In genomic region chr1:230326971-230327891, GRCh38 we compare ENCODE assay signal across 14 cellular contexts.
DNase-seq lines count a peak whose midpoint lies in the region; ATAC-seq and TF ChIP-seq lines count a peak whose summit lies in the region.
"Had no signal": no experiment of that assay in that cellular context is flagged by ENCODE, and none has a peak within 500 bp of the region (broad histone marks: within the 10 kb centered on the region; RNA-seq: fewer than 3 reads in every experiment).

No MANE protein-coding gene starts in this region.

- intact Hi-C loops in PC-9 (cut with micrococcal nuclease; ENCODE audit: unreplicated experiment): no loop called here
- intact Hi-C loops in spleen (cut with DNase I; ENCODE audit: low total_unique reads): no loop called here

- 65 to 83% (median 76%) methylated on average over 27 to 31 of the region's 31 CpGs for WGBS in spleen, 5 donors

- CTCF ChIA-PET in PC-9 (lab: Charles Lee): no interaction called here

- H3K9me3 Mint-ChIP-seq in activated T-cell treated with anti-CD3 and anti-CD28 coated beads, Interleukin-2, amount 50 U/mL, for 72 hours: no peaks in the 10 kb centered on the region
- no peaks in the 10 kb centered on the region for H3K9me3 Mint-ChIP-seq in mesothelial cell of epicardium
- H3K9me3 Mint-ChIP-seq: dendritic cell treated with granulocyte-macrophage colony-stimulating factor and Interleukin-4, amounts not matched to agents 40 ng/mL and 50 ng/mL, for 4 days had no signal

- H3K9me2 ChIP-seq in PC-9 (ENCODE audit: insufficient read depth): no peaks in the 10 kb centered on the region

- POLR2A ChIA-PET in PC-9 (lab: Charles Lee; ENCODE audit: unreplicated experiment): no interaction called here

- BruUV-seq in PC-9 (replicated peaks; lab: Mats Ljungman, UMichigan): no TSS peak

- H2AFZ ChIP-seq in PC-9: no peak overlapping the region

- no peak for TF ChIP-seq POLR2A in spleen (IDR thresholded peaks at IDR 0.05)

- H3K4me1 ChIP-seq in PC-9 (replicated peaks; ENCODE audit: insufficient read depth) (peaks cover 15% of the 10 kb centered on the region), spleen (peaks cover 0 to 11% (median 0%) of the 10 kb centered on the region in 6 donors)

- DNase-seq in activated T-cell treated with anti-CD3 and anti-CD28 coated beads, Interleukin-2, amount 50 U/mL, for 72 hours: no peak
- DNase-seq in activated T-cell treated with anti-CD3 and anti-CD28 coated beads, Interleukin-2, amount 50 U/mL, for 48 hours: no peak
- DNase-seq in PC-9 (no peak), fibroblast of villous mesenchyme (ENCODE audit: low read depth) (peak; percentile 13), spleen (peak; percentile 62), mesothelial cell of epicardium (ENCODE audit: low spot score in 2 of 2, unreplicated experiment in 2 of 2) (no peak)
- DNase-seq: activated CD4-positive, CD25-positive, alpha-beta regulatory T cell; amygdala; GDM1; left colon; NCI-H187 had no signal

- no peak overlapping the region for H3K4me3 ChIP-seq in PC-9
- H3K4me3 ChIP-seq in fibroblast of villous mesenchyme (ENCODE audit: low read depth, low read length): no peak overlapping the region
- H3K4me3 ChIP-seq in spleen: no peak overlapping the region

- TF ChIP-seq CTCF in PC-9 (conservative IDR thresholded peaks at IDR 0.05) (no peak), fibroblast of villous mesenchyme (IDR thresholded peaks at IDR 0.05; ENCODE audit: insufficient read depth, low read depth, low read length) (no peak), spleen (IDR thresholded peaks at IDR 0.05 in 8 of 11, conservative IDR thresholded peaks at IDR 0.05 in 3 of 11) (no peak), mesothelial cell of epicardium (IDR thresholded peaks at IDR 0.05; ENCODE audit: unreplicated experiment) (no peak)

- H3K36me3 ChIP-seq in PC-9 (ENCODE audit: low read depth) (no peaks in the 10 kb centered on the region), spleen (no peaks in the 10 kb centered on the region)

- H3K9me3 ChIP-seq in PC-9 (ENCODE audit: insufficient read depth, low read depth) (no peaks in the 10 kb centered on the region), spleen (no peaks in the 10 kb centered on the region)

- peaks cover 7% of the 10 kb centered on the region; the same call in 1 of the 2 replicates for H3F3A ChIP-seq in PC-9 (ENCODE audit: insufficient read depth, low read depth)

- H3K27me3 Mint-ChIP-seq in activated T-cell treated with anti-CD3 and anti-CD28 coated beads, Interleukin-2, amount 50 U/mL, for 72 hours (ENCODE audit: low read depth): peaks cover 5% of the 10 kb centered on the region
- peaks cover 3% of the 10 kb centered on the region for H3K27me3 Mint-ChIP-seq in mesothelial cell of epicardium (ENCODE audit: low read depth)
- H3K27me3 Mint-ChIP-seq: dendritic cell treated with granulocyte-macrophage colony-stimulating factor and Interleukin-4, amounts not matched to agents 40 ng/mL and 50 ng/mL, for 4 days had no signal

- peaks cover 8% of the 10 kb centered on the region for H3K4me1 Mint-ChIP-seq in activated T-cell treated with anti-CD3 and anti-CD28 coated beads, Interleukin-2, amount 50 U/mL, for 72 hours (ENCODE audit: low read depth)
- peaks cover 4% of the 10 kb centered on the region for H3K4me1 Mint-ChIP-seq in mesothelial cell of epicardium

- H3K4me2 ChIP-seq in PC-9: peak overlapping the region; percentile 61

- no peaks in the 10 kb centered on the region for H3K79me2 ChIP-seq in PC-9 (ENCODE audit: low read depth)

- no peaks in the 10 kb centered on the region for H4K20me1 ChIP-seq in PC-9 (ENCODE audit: insufficient read depth)

- ATAC-seq in activated T-cell treated with anti-CD3 and anti-CD28 coated beads, Interleukin-2, amount 50 U/mL, for 72 hours (replicated peaks in 1 of 2): no peak
- no peak for ATAC-seq in HG03159 (IDR thresholded peaks at IDR 0.05; ENCODE audit: unreplicated experiment)
- ATAC-seq in GM21367 (IDR thresholded peaks at IDR 0.05; ENCODE audit: unreplicated experiment): no peak
- ATAC-seq: left colon had no signal

- H3K27ac ChIP-seq in PC-9 (no peak overlapping the region), spleen (no peak overlapping the region)

- H3K36me3 Mint-ChIP-seq in activated T-cell treated with anti-CD3 and anti-CD28 coated beads, Interleukin-2, amount 50 U/mL, for 72 hours (ENCODE audit: insufficient read depth in 2 of 2): no peaks in the 10 kb centered on the region
- no peaks in the 10 kb centered on the region for H3K36me3 Mint-ChIP-seq in mesothelial cell of epicardium

- H3K27me3 ChIP-seq in PC-9 (ENCODE audit: insufficient read depth, low read depth): peaks cover 15% of the 10 kb centered on the region
- H3K27me3 ChIP-seq in spleen (replicated peaks in 1 of 7): peaks cover 0 to 2% (median 0%) of the 10 kb centered on the region in 7 donors

- H3K27ac Mint-ChIP-seq in activated T-cell treated with anti-CD3 and anti-CD28 coated beads, Interleukin-2, amount 50 U/mL, for 72 hours: no peak overlapping the region
- H3K27ac Mint-ChIP-seq in mesothelial cell of epicardium: no peak overlapping the region
- H3K27ac Mint-ChIP-seq: dendritic cell treated with granulocyte-macrophage colony-stimulating factor and Interleukin-4, amounts not matched to agents 40 ng/mL and 50 ng/mL, for 4 days had no signal

- peak overlapping the region; percentile 4 to 70 for H3K4me3 Mint-ChIP-seq in activated T-cell treated with anti-CD3 and anti-CD28 coated beads, Interleukin-2, amount 50 U/mL, for 72 hours
- no peak overlapping the region for H3K4me3 Mint-ChIP-seq in mesothelial cell of epicardium
- H3K4me3 Mint-ChIP-seq: dendritic cell treated with granulocyte-macrophage colony-stimulating factor and Interleukin-4, amounts not matched to agents 40 ng/mL and 50 ng/mL, for 4 days had no signal

Comparison
In these comparisons a context has a peak if more than half of its experiments do, and no peak if none do; other contexts are left out.
1. DNase-seq: peak in fibroblast of villous mesenchyme (single experiment) and spleen (single experiment); none in activated T-cell treated with anti-CD3 and anti-CD28 coated beads, Interleukin-2, amount 50 U/mL, for 72 hours (0 of 2), activated T-cell treated with anti-CD3 and anti-CD28 coated beads, Interleukin-2, amount 50 U/mL, for 48 hours (0 of 2), PC-9 (0 of 2) and mesothelial cell of epicardium (0 of 2).